ENCODE assay signal across 10 cellular contexts in genomic region chr6:157614026-157614484, GRCh38.
DNase-seq lines count a peak whose midpoint lies in the region; ATAC-seq and TF ChIP-seq lines count a peak whose summit lies in the region.
"Had no signal": no experiment of that assay in that cellular context is flagged by ENCODE, and none has a peak within 500 bp of the region (broad histone marks: within the 10 kb centered on the region; RNA-seq: fewer than 3 reads in every experiment).

No MANE protein-coding gene starts in this region.

- no peak for DNase-seq in CD4-positive, alpha-beta T cell
- DNase-seq in NOMO-1 (lab: John Stamatoyannopoulos, UW; ENCODE audit: unreplicated experiment in 2 of 2) (peak; percentile 38 to 54), hepatocyte (ENCODE audit: low spot score) (no peak), lower leg skin (ENCODE audit: low spot score in 2 of 2) (no peak), NCI-H82 (lab: John Stamatoyannopoulos, UW) (no peak), left ventricle myocardium inferior (no peak)
- DNase-seq: NCI-H187 treated with DMSO at 0.1 percent for 48 hours; stimulated activated naive CD4-positive, alpha-beta T cell treated with Interleukin-2 at 50 U/mL for 16 hours had no signal

- H3K4me3 ChIP-seq in hepatocyte (no peak overlapping the region), lower leg skin (ENCODE audit: low read depth, poor library complexity, severe bottlenecking) (no peak overlapping the region), left ventricle myocardium inferior (no peak overlapping the region)

- peaks cover 8% of the 10 kb centered on the region for H3K4me1 ChIP-seq in hepatocyte (ENCODE audit: insufficient read depth)
- peaks cover 7% of the 10 kb centered on the region for H3K4me1 ChIP-seq in left ventricle myocardium inferior

- TF ChIP-seq CTCF in CD4-positive, alpha-beta T cell (IDR thresholded peaks at IDR 0.05) = no peak
- TF ChIP-seq CTCF in hepatocyte (IDR thresholded peaks at IDR 0.05; ENCODE audit: poor library complexity) = peak; percentile 14
- no peak for TF ChIP-seq CTCF in lower leg skin (IDR thresholded peaks at IDR 0.05)
- no peak for TF ChIP-seq CTCF in left ventricle myocardium inferior (IDR thresholded peaks at IDR 0.05; ENCODE audit: borderline replicate concordance)

- no peak overlapping the region for H2AFZ ChIP-seq in hepatocyte

- no peaks in the 10 kb centered on the region for H3K9me2 ChIP-seq in hepatocyte (replicated peaks; ENCODE audit: insufficient read depth)

- H3K4me3 Mint-ChIP-seq in CD4-positive, alpha-beta T cell = no peak overlapping the region

- no peak overlapping the region for H3K27ac ChIP-seq in CD4-positive, alpha-beta T cell (ENCODE audit: low read depth, low read length)
- peak overlapping the region; percentile 77 for H3K27ac ChIP-seq in hepatocyte
- H3K27ac ChIP-seq in left ventricle myocardium inferior (replicated peaks) = no peak overlapping the region

- POLR2A ChIA-PET in CD4-positive, alpha-beta T cell (lab: Charles Lee) = interaction anchor here (0.6 kb wide), 1 partner anchor 449 kb away, joined by 3 read pairs; no protein-coding TSS in a partner anchor

- H3K9me3 Mint-ChIP-seq in CD4-positive, alpha-beta T cell = no peaks in the 10 kb centered on the region

- CTCF ChIA-PET in CD4-positive, alpha-beta T cell (lab: Charles Lee) = no interaction called here

- H3K36me3 Mint-ChIP-seq in CD4-positive, alpha-beta T cell (ENCODE audit: low read depth) = no peaks in the 10 kb centered on the region

- 90% methylated on average over 3 of the region's 4 CpGs for WGBS in hepatocyte (ENCODE audit: low lambda C conversion rate, missing lambda C conversion rate)
- WGBS in lower leg skin, 2 donors = 86 to 91% methylated on average over 4 of the region's 4 CpGs

- H3K36me3 ChIP-seq in hepatocyte (replicated peaks; ENCODE audit: insufficient read depth, low read depth) (no peaks in the 10 kb centered on the region), left ventricle myocardium inferior (no peaks in the 10 kb centered on the region)

- H3K27me3 Mint-ChIP-seq in CD4-positive, alpha-beta T cell = no peaks in the 10 kb centered on the region

- TF ChIP-seq POLR2A in lower leg skin (IDR thresholded peaks at IDR 0.05) = no peak

- H3K9me3 ChIP-seq in CD4-positive, alpha-beta T cell (ENCODE audit: control insufficient read depth, low read length) = no peaks in the 10 kb centered on the region
- H3K9me3 ChIP-seq in hepatocyte (ENCODE audit: low read depth) (no peaks in the 10 kb centered on the region), left ventricle myocardium inferior (replicated peaks) (no peaks in the 10 kb centered on the region)

- peak; percentile 29 for ATAC-seq in CD4-positive, alpha-beta T cell (ENCODE audit: poor library complexity)
- ATAC-seq in GM21825 (IDR thresholded peaks at IDR 0.05; ENCODE audit: unreplicated experiment) (peak; percentile 71), GM18519 (IDR thresholded peaks at IDR 0.05; ENCODE audit: low FRiP score, unreplicated experiment) (no peak)

- H3K4me2 ChIP-seq in hepatocyte = no peak overlapping the region

- intact Hi-C loops in CD4-positive, alpha-beta T cell (cut with DNase I, micrococcal nuclease) = no loop called here
- intact Hi-C loops in lower leg skin (cut with DNase I; ENCODE audit: low total_unique reads) = no loop called here
- intact Hi-C loops in left ventricle myocardium inferior (cut with micrococcal nuclease) = no loop called here

- H3K4me1 Mint-ChIP-seq in CD4-positive, alpha-beta T cell (ENCODE audit: low read depth) = no peaks in the 10 kb centered on the region

- H3K79me2 ChIP-seq in hepatocyte = no peaks in the 10 kb centered on the region

- H4K20me1 ChIP-seq in hepatocyte (ENCODE audit: insufficient read depth, poor library complexity, severe bottlenecking) = no peaks in the 10 kb centered on the region

- H3K27ac Mint-ChIP-seq in CD4-positive, alpha-beta T cell = no peak overlapping the region

- no peaks in the 10 kb centered on the region for H3K27me3 ChIP-seq in CD4-positive, alpha-beta T cell (ENCODE audit: control insufficient read depth, insufficient read depth, low read length)
- H3K27me3 ChIP-seq in hepatocyte (no peaks in the 10 kb centered on the region), left ventricle myocardium inferior (ENCODE audit: low read depth) (no peaks in the 10 kb centered on the region)

Comparison
In these comparisons a context has a peak if more than half of its experiments do, and no peak if none do; other contexts are left out.
1. DNase-seq: peak in NOMO-1 (2 of 2); none in CD4-positive, alpha-beta T cell (0 of 10), hepatocyte (single experiment), lower leg skin (0 of 2), NCI-H82 (single experiment) and left ventricle myocardium inferior (single experiment).